11 cellular contexts compared by ENCODE assay signal in the genomic region with DNA sequence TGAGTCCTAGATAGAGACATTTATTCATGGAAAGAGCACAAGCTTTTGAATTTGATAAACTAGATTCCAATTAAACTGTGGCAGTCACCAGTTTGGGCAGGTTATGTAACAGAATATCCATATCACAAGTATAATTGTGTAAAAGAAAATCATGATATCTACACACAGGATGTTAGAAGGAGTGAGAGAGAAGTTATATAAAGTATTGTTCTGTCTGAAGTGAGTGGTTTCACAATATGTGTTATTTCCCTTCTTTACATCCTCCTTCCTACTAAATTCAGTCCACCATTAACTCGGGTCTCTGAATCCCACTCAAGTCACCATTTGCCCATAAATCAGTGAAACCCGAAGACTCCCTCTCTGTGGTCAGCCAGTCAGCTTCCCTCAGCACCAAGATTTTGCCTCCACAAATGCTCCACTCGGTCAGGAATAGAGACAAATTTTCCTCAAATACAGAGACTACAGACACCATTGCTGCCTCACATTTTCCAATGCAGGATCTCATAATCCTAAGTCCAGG. TPM values are rescaled to one million over a fixed set of nuclear protein-coding genes. Genes with fewer than 3 reads are reported as not detected.
DNase-seq lines count a peak whose midpoint lies in the region; ATAC-seq lines count a peak whose summit lies in the region.
"Had no signal": no experiment of that assay in that cellular context is flagged by ENCODE, and none has a peak within 500 bp of the region (broad histone marks: within the 10 kb centered on the region; RNA-seq: fewer than 3 reads in every experiment).

No MANE protein-coding gene starts in this region.

- H3K9me3 ChIP-seq in T-helper 17 cell (ENCODE audit: control insufficient read depth, low read length, poor library complexity, severe bottlenecking) = no peaks in the 10 kb centered on the region
- H3K9me3 ChIP-seq in thymus (ENCODE audit: control insufficient read depth) = no peaks in the 10 kb centered on the region
- H3K9me3 ChIP-seq: stomach had no signal

- peak overlapping the region; percentile 78 for H3K4me3 Mint-ChIP-seq in activated naive CD4-positive, alpha-beta T cell treated with anti-CD3 and anti-CD28 coated beads, Interleukin-2, amount 50 U/mL, for 24 hours
- peak overlapping the region; percentile 82 for H3K4me3 Mint-ChIP-seq in T-helper 17 cell

- no peaks in the 10 kb centered on the region for H3K36me3 ChIP-seq in thymus (ENCODE audit: control insufficient read depth, insufficient read depth)
- H3K36me3 ChIP-seq: stomach had no signal

- peaks cover 9% of the 10 kb centered on the region for H3K27me3 Mint-ChIP-seq in activated naive CD4-positive, alpha-beta T cell treated with anti-CD3 and anti-CD28 coated beads, Interleukin-2, amount 50 U/mL, for 24 hours
- peaks cover 8% of the 10 kb centered on the region for H3K27me3 Mint-ChIP-seq in T-helper 17 cell

- H3K4me1 ChIP-seq in thymus (ENCODE audit: control insufficient read depth, insufficient read depth, low read length) = no peaks in the 10 kb centered on the region
- H3K4me1 ChIP-seq: stomach had no signal

- no peaks in the 10 kb centered on the region for H3K9me3 Mint-ChIP-seq in activated naive CD4-positive, alpha-beta T cell treated with anti-CD3 and anti-CD28 coated beads, Interleukin-2, amount 50 U/mL, for 24 hours

- no peak for ATAC-seq in T-helper 17 cell
- ATAC-seq in HG02588 (IDR thresholded peaks at IDR 0.05; ENCODE audit: unreplicated experiment) = no peak

- no peak overlapping the region for H3K27ac Mint-ChIP-seq in activated naive CD4-positive, alpha-beta T cell treated with anti-CD3 and anti-CD28 coated beads, Interleukin-2, amount 50 U/mL, for 24 hours
- H3K27ac Mint-ChIP-seq in T-helper 17 cell = peak overlapping the region; percentile 86

- H3K36me3 Mint-ChIP-seq in activated naive CD4-positive, alpha-beta T cell treated with anti-CD3 and anti-CD28 coated beads, Interleukin-2, amount 50 U/mL, for 24 hours = no peaks in the 10 kb centered on the region
- H3K36me3 Mint-ChIP-seq in T-helper 17 cell (ENCODE audit: low read depth) = no peaks in the 10 kb centered on the region

- WGBS in thymus = 1% methylated on average over 3 of the region's 3 CpGs

- H3K27me3 ChIP-seq in thymus (ENCODE audit: control insufficient read depth, insufficient read depth) = peaks cover 12% of the 10 kb centered on the region

- H3K4me3 ChIP-seq in thymus (ENCODE audit: low read length) = peak overlapping the region; percentile 43
- H3K4me3 ChIP-seq: stomach had no signal

- no peak for DNase-seq in activated naive CD4-positive, alpha-beta T cell treated with anti-CD3 and anti-CD28 coated beads, Interleukin-2, amount 50 U/mL, for 16 hours
- no peak for DNase-seq in T-helper 17 cell
- DNase-seq in inferior parietal cortex (ENCODE audit: extremely low spot score) = peak; percentile 1
- DNase-seq in GOT3 (lab: John Stamatoyannopoulos, UW) = no peak
- DNase-seq in NCI-H1417 treated with DMSO at 0.1 percent for 48 hours (lab: John Stamatoyannopoulos, UW) = no peak
- DNase-seq: NCI-H2227 treated with DMSO at 0.1 percent for 48 hours, stomach had no signal

- H3K4me1 Mint-ChIP-seq in activated naive CD4-positive, alpha-beta T cell treated with anti-CD3 and anti-CD28 coated beads, Interleukin-2, amount 50 U/mL, for 24 hours = peaks cover 43% of the 10 kb centered on the region
- H3K4me1 Mint-ChIP-seq in T-helper 17 cell = peaks cover 20% of the 10 kb centered on the region

- peak overlapping the region; percentile 46 for H3K27ac ChIP-seq in thymus (ENCODE audit: low read depth)

RNA-seq across cellular contexts. Expression of gene HLA-DQB1, which starts 0.8 kb away (rescaled TPM):
- total RNA-seq in T-helper 17 cell = 10 to 100 TPM; 15.7 to 16.2 TPM
- 458 TPM for polyA plus RNA-seq in thymus
- total RNA-seq: LHCN-M2 had no signal

RNA-seq across cellular contexts. Expression of gene HLA-DQA1, which starts 28.5 kb away (rescaled TPM):
- 10 to 100 TPM; 18.2 to 21.5 TPM for total RNA-seq in T-helper 17 cell
- 358 TPM for polyA plus RNA-seq in thymus
- total RNA-seq: LHCN-M2 had no signal
